8 cellular contexts compared by ENCODE assay signal in genomic region chr6:134174790-134175531, GRCh38.
A peak's percentile ranks its signal among the peaks of the same experiment; 100 is the strongest.
DNase-seq lines count a peak whose midpoint lies in the region; ATAC-seq and TF ChIP-seq lines count a peak whose summit lies in the region.

No MANE protein-coding gene starts in this region.

- WGBS in adipose tissue, 3 donors: 0 to 1% (median 0%) methylated on average over 77 to 97 of the region's 97 CpGs
- WGBS in heart left ventricle, 4 donors: 0% methylated on average over 10 to 97 of the region's 97 CpGs
- 0% methylated on average over 13 to 15 of the region's 97 CpGs for WGBS in upper lobe of left lung, 2 donors

- TF ChIP-seq POLR2A in heart left ventricle (IDR thresholded peaks at IDR 0.05) (peak; percentile 88 to 99), upper lobe of left lung (IDR thresholded peaks at IDR 0.05) (peak in 3 of 4 donors; percentile 97 to 99 (median 98))

- H3K36me3 ChIP-seq in heart left ventricle (peaks cover 2 to 39% (median 35%) of the 10 kb centered on the region in 9 donors), upper lobe of left lung (peaks cover 26 to 38% (median 32%) of the 10 kb centered on the region in 4 donors)

- H3K4me3 ChIP-seq in GM12875 (ENCODE audit: low read depth, low read length) (peak overlapping the region; percentile 50), heart left ventricle (peak overlapping the region; percentile 72 to 96 (median 80)), upper lobe of left lung (peak overlapping the region; percentile 72 to 85 (median 79))

- peak overlapping the region; percentile 92 for H3K27ac ChIP-seq in adipose tissue (ENCODE audit: low read depth, low read length)
- H3K27ac ChIP-seq in heart left ventricle: peak overlapping the region; percentile 96 to 99 (median 98)
- H3K27ac ChIP-seq in upper lobe of left lung: peak overlapping the region; percentile 97 to 100 (median 99)

- TF ChIP-seq CTCF in GM12875 (IDR thresholded peaks at IDR 0.05; ENCODE audit: borderline replicate concordance, insufficient read depth, low read depth, low read length) (no peak), heart left ventricle (IDR thresholded peaks at IDR 0.05) (no peak), upper lobe of left lung (IDR thresholded peaks at IDR 0.05) (peak in 3 of 6 experiments; percentile 3 to 26 (median 15))

- no peaks in the 10 kb centered on the region for H3K9me3 ChIP-seq in heart left ventricle
- no peaks in the 10 kb centered on the region for H3K9me3 ChIP-seq in upper lobe of left lung

- ATAC-seq in HG02642 (IDR thresholded peaks at IDR 0.05; ENCODE audit: poor library complexity, unreplicated experiment) (peak; percentile 79), heart left ventricle (peak; percentile 87 to 95 (median 89)), upper lobe of left lung (ENCODE audit: low FRiP score in 2 of 2) (peak; percentile 93 to 94)

- H3K27me3 ChIP-seq in heart left ventricle (no peaks in the 10 kb centered on the region), upper lobe of left lung (no peaks in the 10 kb centered on the region)

- peak; percentile 73 for DNase-seq in NCI-H1105 (lab: John Stamatoyannopoulos, UW)
- peak; percentile 70 for DNase-seq in SW480 (ENCODE audit: low spot score)
- DNase-seq in heart left ventricle: peak; percentile 94 to 97 (median 95)
- DNase-seq in posterior vena cava (ENCODE audit: low spot score): peak; percentile 98
- peak; percentile 94 to 100 for DNase-seq in upper lobe of left lung

- TF ChIP-seq EP300 in upper lobe of left lung (IDR thresholded peaks at IDR 0.05): peak in 1 of 4 donors; percentile 58

- H3K4me1 ChIP-seq in heart left ventricle: peaks cover 0 to 66% (median 44%) of the 10 kb centered on the region in 12 donors
- peaks cover 22 to 45% (median 31%) of the 10 kb centered on the region in 4 donors for H3K4me1 ChIP-seq in upper lobe of left lung

- intact Hi-C loops in heart left ventricle (cut with DNase I): loop anchor here (1.0 to 10.0 kb wide), 23 partner anchors 62 to 767 kb away; no protein-coding TSS in a partner anchor
- intact Hi-C loops in posterior vena cava (cut with DNase I): loop anchor here (5.0 to 10.0 kb wide), 3 partner anchors 462 to 647 kb away; no protein-coding TSS in a partner anchor

Comparison
In these comparisons a context has a peak if more than half of its experiments do, and no peak if none do; other contexts are left out.
1. Peak in every context shown above with its lines: DNase-seq, ATAC-seq, H3K4me3 ChIP-seq and H3K27ac ChIP-seq.